ENCODE assay signal across 20 cellular contexts in the genomic region with DNA sequence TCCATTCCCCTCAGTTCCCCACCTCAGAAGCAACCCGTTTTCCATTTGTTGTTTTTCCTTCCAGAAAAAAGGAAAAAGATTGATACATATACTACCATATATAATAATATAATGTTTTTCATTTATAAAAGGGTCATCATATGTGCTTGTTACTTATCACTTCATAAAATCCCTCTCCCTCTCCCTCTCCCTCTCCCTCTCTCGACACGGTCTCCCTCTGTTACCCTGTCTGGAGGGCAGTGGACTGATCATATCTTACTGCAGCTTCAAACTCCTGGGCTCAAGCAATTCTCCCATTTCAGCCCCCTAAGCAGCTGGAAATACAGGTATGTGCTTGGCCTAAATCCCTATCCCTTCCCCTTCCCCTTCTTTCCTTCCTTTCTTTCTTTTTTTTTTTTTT. TPM values are rescaled to one million over a fixed set of nuclear protein-coding genes. Genes with fewer than 3 reads are reported as not detected.
"Had no signal": no experiment of that assay in that cellular context is flagged by ENCODE, and none has a peak within 500 bp of the region (broad histone marks: within the 10 kb centered on the region; RNA-seq: fewer than 3 reads in every experiment).

No MANE protein-coding gene starts in this region.

- H3K4me3 ChIP-seq: body of pancreas, PC-9, SK-N-MC had no signal

- DNase-seq: activated CD4-positive, alpha-beta T cell treated with anti-CD3 and anti-CD28 coated beads for 4 hours; activated CD8-positive, alpha-beta memory T cell treated with anti-CD3 and anti-CD28 coated beads, Interleukin-2, amount 50 U/mL, for 48 hours; activated CD8-positive, alpha-beta T cell treated with anti-CD3 and anti-CD28 coated beads for 36 hours; activated naive CD4-positive, alpha-beta T cell; activated T-cell treated with anti-CD3 and anti-CD28 coated beads, Interleukin-2, amount 50 U/mL, for 1 hour; body of pancreas; Karpas-422; NCI-H1048; NCI-H146; NCI-H187 treated with DMSO at 0.1 percent for 48 hours; NCI-H2081 treated with DMSO at 0.1 percent for 48 hours; NCI-H446; NCI-H524; PC-9 had no signal

- ATAC-seq: activated CD4-positive, CD25-positive, alpha-beta regulatory T cell treated with anti-CD3 and anti-CD28 coated beads, Interleukin-2, amount 50 U/mL, for 24 hours; activated CD8-positive, alpha-beta T cell treated with anti-CD3 and anti-CD28 coated beads for 36 hours; body of pancreas; Right ventricle myocardium inferior had no signal

- H3K27ac Mint-ChIP-seq: activated CD8-positive, alpha-beta T cell treated with anti-CD3 and anti-CD28 coated beads for 36 hours; activated naive CD4-positive, alpha-beta T cell treated with anti-CD3 and anti-CD28 coated beads, Interleukin-2, amount 50 U/mL, for 24 hours; T-helper 1 cell treated with Interleukin-12 subunit alpha and Interleukin-12 subunit beta and Interleukin-4 antibody, amounts not matched to agents 30 μg/mL and 1 μg/mL, for 36 hours had no signal

- H3K4me3 Mint-ChIP-seq: activated CD8-positive, alpha-beta T cell treated with anti-CD3 and anti-CD28 coated beads for 36 hours; activated naive CD4-positive, alpha-beta T cell treated with anti-CD3 and anti-CD28 coated beads, Interleukin-2, amount 50 U/mL, for 24 hours; central memory CD8-positive, alpha-beta T cell; T-helper 1 cell treated with Interleukin-12 subunit alpha and Interleukin-12 subunit beta and Interleukin-4 antibody, amounts not matched to agents 30 μg/mL and 1 μg/mL, for 36 hours had no signal

- H3K27me3 ChIP-seq: body of pancreas had no signal

- H3K27ac ChIP-seq: body of pancreas, PC-9, SK-N-MC had no signal

- H3K4me1 Mint-ChIP-seq: activated naive CD4-positive, alpha-beta T cell treated with anti-CD3 and anti-CD28 coated beads, Interleukin-2, amount 50 U/mL, for 24 hours; central memory CD8-positive, alpha-beta T cell had no signal

- H3K9me3 ChIP-seq: body of pancreas had no signal

RNA-seq across cellular contexts. Expression of gene PNMA8A, which starts 17.1 kb away (rescaled TPM):
- total RNA-seq: activated CD8-positive, alpha-beta T cell treated with anti-CD3 and anti-CD28 coated beads for 36 hours; PC-9 had no signal

RNA-seq across cellular contexts. Expression of gene PNMA8C, which starts 25.5 kb away (rescaled TPM):
- total RNA-seq: activated CD8-positive, alpha-beta T cell treated with anti-CD3 and anti-CD28 coated beads for 36 hours; body of pancreas; PC-9; Right ventricle myocardium inferior had no signal

RNA-seq across cellular contexts. Expression of gene CCDC8, which starts 40.9 kb away (rescaled TPM):
- total RNA-seq: activated CD8-positive, alpha-beta T cell treated with anti-CD3 and anti-CD28 coated beads for 36 hours had no signal

RNA-seq across cellular contexts. Expression of gene PNMA8B, which starts 41.4 kb away (rescaled TPM):
- total RNA-seq: activated CD8-positive, alpha-beta T cell treated with anti-CD3 and anti-CD28 coated beads for 36 hours; PC-9 had no signal
